In genomic region chr19:48608798-48609263, GRCh38 we compare ENCODE assay signal across 9 cellular contexts. TPM values are rescaled to one million over a fixed set of nuclear protein-coding genes. Genes with fewer than 3 reads are reported as not detected.
A peak's percentile ranks its signal among the peaks of the same experiment; 100 is the strongest.
DNase-seq lines count a peak whose midpoint lies in the region; ATAC-seq and TF ChIP-seq lines count a peak whose summit lies in the region.
"Had no signal": no experiment of that assay in that cellular context is flagged by ENCODE, and none has a peak within 500 bp of the region (broad histone marks: within the 10 kb centered on the region; RNA-seq: fewer than 3 reads in every experiment).

No MANE protein-coding gene starts in this region.

- H3K27me3 ChIP-seq in CD4-positive, CD25-positive, alpha-beta regulatory T cell (ENCODE audit: control insufficient read depth, insufficient read depth, low read length) = no peaks in the 10 kb centered on the region
- H3K27me3 ChIP-seq in WERI-Rb-1 (ENCODE audit: insufficient read depth, low read depth, severe bottlenecking) = no peaks in the 10 kb centered on the region

- H3K4me3 ChIP-seq in CD4-positive, CD25-positive, alpha-beta regulatory T cell (ENCODE audit: low read depth, low read length) = peak overlapping the region; percentile 48
- no peak overlapping the region; the same call in 1 of the 2 replicates for H3K4me3 ChIP-seq in WERI-Rb-1 (ENCODE audit: low read depth, low read length)

- H3K27me3 Mint-ChIP-seq in CD4-positive, CD25-positive, alpha-beta regulatory T cell = no peaks in the 10 kb centered on the region
- no peaks in the 10 kb centered on the region for H3K27me3 Mint-ChIP-seq in effector memory CD8-positive, alpha-beta T cell
- peaks cover 7% of the 10 kb centered on the region for H3K27me3 Mint-ChIP-seq in neural crest cell (ENCODE audit: low read depth)

- peak; percentile 35 to 72 (median 62) for DNase-seq in CD4-positive, CD25-positive, alpha-beta regulatory T cell
- DNase-seq in NCI-H2171 treated with DMSO at 0.1 percent for 48 hours (lab: John Stamatoyannopoulos, UW) = peak; percentile 80
- peak; percentile 66 for DNase-seq in WERI-Rb-1
- peak in 2 of 3 experiments; percentile 31 to 32 for DNase-seq in effector memory CD8-positive, alpha-beta T cell
- DNase-seq in neural crest cell (ENCODE audit: low read depth, low spot score) = no peak

- no peak overlapping the region for H3K27ac Mint-ChIP-seq in CD4-positive, CD25-positive, alpha-beta regulatory T cell
- H3K27ac Mint-ChIP-seq in effector memory CD8-positive, alpha-beta T cell = no peak overlapping the region
- peak overlapping the region; percentile 75 for H3K27ac Mint-ChIP-seq in neural crest cell (ENCODE audit: unreplicated experiment)

- no peaks in the 10 kb centered on the region for H3K36me3 ChIP-seq in CD4-positive, CD25-positive, alpha-beta regulatory T cell (ENCODE audit: control insufficient read depth, insufficient read depth, low read length)
- H3K36me3 ChIP-seq in WERI-Rb-1 = peaks cover 2% of the 10 kb centered on the region; the same call in 1 of the 2 replicates

- peak overlapping the region in 1 of 4 donors; percentile 75 for H3K4me3 Mint-ChIP-seq in CD4-positive, CD25-positive, alpha-beta regulatory T cell
- H3K4me3 Mint-ChIP-seq in effector memory CD8-positive, alpha-beta T cell = peak overlapping the region in 1 of 2 donors; percentile 45
- H3K4me3 Mint-ChIP-seq in neural crest cell = peak overlapping the region; percentile 75

- H3K4me1 Mint-ChIP-seq in CD4-positive, CD25-positive, alpha-beta regulatory T cell = peaks cover 0 to 5% (median 3%) of the 10 kb centered on the region in 4 donors
- H3K4me1 Mint-ChIP-seq in effector memory CD8-positive, alpha-beta T cell (ENCODE audit: low read depth in 2 of 2) = peaks cover 5% of the 10 kb centered on the region in 2 donors
- peaks cover 7% of the 10 kb centered on the region for H3K4me1 Mint-ChIP-seq in neural crest cell

- ATAC-seq in CD4-positive, CD25-positive, alpha-beta regulatory T cell (ENCODE audit: low read depth in 2 of 2) = peak; percentile 71 to 87
- ATAC-seq in GM21619 (IDR thresholded peaks at IDR 0.05; ENCODE audit: unreplicated experiment) = peak; percentile 69
- peak; percentile 94 for ATAC-seq in effector memory CD8-positive, alpha-beta T cell (replicated peaks)
- no peak for ATAC-seq in HG02970 (IDR thresholded peaks at IDR 0.05; ENCODE audit: low FRiP score, unreplicated experiment)
- ATAC-seq in GM18502 (IDR thresholded peaks at IDR 0.05; ENCODE audit: poor library complexity, unreplicated experiment) = no peak

- no peaks in the 10 kb centered on the region for H3K9me3 ChIP-seq in CD4-positive, CD25-positive, alpha-beta regulatory T cell (ENCODE audit: control insufficient read depth in 2 of 2, low read length in 2 of 2)
- H3K9me3 ChIP-seq in WERI-Rb-1 (ENCODE audit: severe bottlenecking) = no peaks in the 10 kb centered on the region

- H3K4me1 ChIP-seq in CD4-positive, CD25-positive, alpha-beta regulatory T cell (ENCODE audit: control insufficient read depth, insufficient read depth, low read length, poor library complexity, severe bottlenecking) = peaks cover 7% of the 10 kb centered on the region

- H3K36me3 Mint-ChIP-seq in CD4-positive, CD25-positive, alpha-beta regulatory T cell = peaks cover 4% of the 10 kb centered on the region
- peaks cover 5% of the 10 kb centered on the region for H3K36me3 Mint-ChIP-seq in effector memory CD8-positive, alpha-beta T cell (ENCODE audit: insufficient read depth)
- peaks cover 3% of the 10 kb centered on the region for H3K36me3 Mint-ChIP-seq in neural crest cell (ENCODE audit: low read depth)

- TF ChIP-seq CTCF in WERI-Rb-1 (IDR thresholded peaks at IDR 0.05; ENCODE audit: low read depth, low read length) (peak; percentile 76), neural crest cell (conservative IDR thresholded peaks at IDR 0.05) (peak; percentile 50)

- no peak overlapping the region for H3K27ac ChIP-seq in CD4-positive, CD25-positive, alpha-beta regulatory T cell (ENCODE audit: insufficient read depth, low read length, poor library complexity, severe bottlenecking)
- H3K27ac ChIP-seq in WERI-Rb-1 = peak overlapping the region; percentile 47; the same call in 1 of the 2 replicates

- H3K9me3 Mint-ChIP-seq in CD4-positive, CD25-positive, alpha-beta regulatory T cell = no peaks in the 10 kb centered on the region
- H3K9me3 Mint-ChIP-seq in effector memory CD8-positive, alpha-beta T cell = no peaks in the 10 kb centered on the region
- H3K9me3 Mint-ChIP-seq in neural crest cell = no peaks in the 10 kb centered on the region

RNA-seq across cellular contexts. Expression of gene SPACA4, which starts 2.3 kb away (rescaled TPM):
- total RNA-seq in CD4-positive, CD25-positive, alpha-beta regulatory T cell = not detected
- under 1 TPM in 1 of 4 donors, not detected in 3; 0.25 TPM for polyA plus RNA-seq in CD4-positive, CD25-positive, alpha-beta regulatory T cell
- total RNA-seq in neural crest cell = not detected in 2 replicates
- total RNA-seq: LHCN-M2 had no signal

RNA-seq across cellular contexts. Expression of gene FAM83E, which starts 6.0 kb away (rescaled TPM):
- total RNA-seq in CD4-positive, CD25-positive, alpha-beta regulatory T cell = 0.76 TPM
- under 1 TPM in 1 of 4 donors, not detected in 3; 0.31 TPM for polyA plus RNA-seq in CD4-positive, CD25-positive, alpha-beta regulatory T cell
- total RNA-seq in neural crest cell = 5.9 and 6.1 TPM in 2 replicates
- total RNA-seq: LHCN-M2 had no signal

RNA-seq across cellular contexts. Expression of gene RPL18, which starts 10.1 kb away (rescaled TPM):
- 1,690 TPM for total RNA-seq in CD4-positive, CD25-positive, alpha-beta regulatory T cell
- polyA plus RNA-seq in CD4-positive, CD25-positive, alpha-beta regulatory T cell = 1,000 to 10,000 TPM; 1,618 to 2,428 (median 2,131) TPM
- total RNA-seq in neural crest cell = 1,772 and 1,774 TPM in 2 replicates

RNA-seq across cellular contexts. Expression of gene SPHK2, which starts 10.5 kb away (rescaled TPM):
- 13.0 TPM for total RNA-seq in CD4-positive, CD25-positive, alpha-beta regulatory T cell
- polyA plus RNA-seq in CD4-positive, CD25-positive, alpha-beta regulatory T cell = 1 to 10 TPM; 4.8 to 8.4 (median 7.5) TPM
- total RNA-seq in neural crest cell = 48.5 and 50.3 TPM in 2 replicates

RNA-seq across cellular contexts. Expression of gene DBP, which starts 28.3 kb away (rescaled TPM):
- 37.7 TPM for total RNA-seq in CD4-positive, CD25-positive, alpha-beta regulatory T cell
- polyA plus RNA-seq in CD4-positive, CD25-positive, alpha-beta regulatory T cell = 10 to 100 TPM; 71.2 to 96.6 (median 85.8) TPM
- 4.9 and 5.2 TPM in 2 replicates for total RNA-seq in neural crest cell

Comparison
In these comparisons a context has a peak if more than half of its experiments do, and no peak if none do; other contexts are left out.
1. ATAC-seq: peak in CD4-positive, CD25-positive, alpha-beta regulatory T cell (2 of 2), GM21619 (single experiment) and effector memory CD8-positive, alpha-beta T cell (single experiment); none in HG02970 (single experiment) and GM18502 (single experiment).